19 cellular contexts compared by ENCODE assay signal in genomic region chr4:153780876-153781275, GRCh38. TPM values are rescaled to one million over a fixed set of nuclear protein-coding genes. Genes with fewer than 3 reads are reported as not detected.
DNase-seq lines count a peak whose midpoint lies in the region; ATAC-seq, FAIRE-seq and TF ChIP-seq lines count a peak whose summit lies in the region.
"Had no signal": no experiment of that assay in that cellular context is flagged by ENCODE, and none has a peak within 500 bp of the region (broad histone marks: within the 10 kb centered on the region; RNA-seq: fewer than 3 reads in every experiment).

No MANE protein-coding gene starts in this region.

- no peak overlapping the region for H3K27ac ChIP-seq in Karpas-422 (ENCODE audit: low read length)
- H3K27ac ChIP-seq: psoas muscle, SJCRH30 had no signal

- no peak for TF ChIP-seq POLR2A in GM12891 (IDR thresholded peaks at IDR 0.05; ENCODE audit: low read depth, low read length)

- no peak overlapping the region for H3K4me3 Mint-ChIP-seq in activated T-helper 17 cell treated with anti-CD3 and anti-CD28 coated beads, Interleukin-2, amount 50 U/mL, for 72 hours
- H3K4me3 Mint-ChIP-seq: activated CD8-positive, alpha-beta T cell treated with anti-CD3 and anti-CD28 coated beads, Interleukin-2, amount 10 ng/mL, durations not matched to agents 7 days and 5 days; naive B cell had no signal

- no peaks in the 10 kb centered on the region for H3K27me3 ChIP-seq in Karpas-422 (ENCODE audit: low read length)
- H3K27me3 ChIP-seq: SJCRH30 had no signal

- FAIRE-seq in GM12891 (lab: Jason Lieb, UNC): peak; percentile 62

- no peaks in the 10 kb centered on the region for H3K4me1 Mint-ChIP-seq in activated T-helper 17 cell treated with anti-CD3 and anti-CD28 coated beads, Interleukin-2, amount 50 U/mL, for 72 hours

- H4K20me1 ChIP-seq in Karpas-422 (ENCODE audit: insufficient read depth, low read depth, low read length): no peaks in the 10 kb centered on the region

- no peaks in the 10 kb centered on the region for H3K36me3 Mint-ChIP-seq in activated T-helper 17 cell treated with anti-CD3 and anti-CD28 coated beads, Interleukin-2, amount 50 U/mL, for 72 hours (ENCODE audit: low read depth)

- no peaks in the 10 kb centered on the region for H3K9me3 Mint-ChIP-seq in activated T-helper 17 cell treated with anti-CD3 and anti-CD28 coated beads, Interleukin-2, amount 50 U/mL, for 72 hours

- H3K4me1 ChIP-seq in Karpas-422 (ENCODE audit: low read length): no peaks in the 10 kb centered on the region
- H3K4me1 ChIP-seq: psoas muscle, SJCRH30 had no signal

- DNase-seq in GM12891 (ENCODE audit: insufficient read length, low spot score) (no peak), left colon (no peak), KBM-7 (no peak), Karpas-422 (no peak)
- DNase-seq: activated CD8-positive, alpha-beta T cell treated with anti-CD3 and anti-CD28 coated beads, Interleukin-2, amount 10 ng/mL, durations not matched to agents 7 days and 5 days; activated effector memory CD4-positive, alpha-beta T cell treated with Interleukin-2 at 50 U/mL for 16 hours; dermis blood vessel endothelial cell; hypothalamus; left ventricle myocardium superior; naive B cell; NCI-H187 treated with DMSO at 0.1 percent for 48 hours; NK-92 treated with Interleukin-12 subunit alpha and Interleukin-12 subunit beta, amount 100 ng/mL, for 24 hours; psoas muscle; SJCRH30 had no signal

- intact Hi-C loops in left colon (cut with DNase I, micrococcal nuclease): no loop called here

- ATAC-seq in GM19397 (IDR thresholded peaks at IDR 0.05; ENCODE audit: unreplicated experiment): peak; percentile 70
- peak; percentile 82 for ATAC-seq in HG02798 (IDR thresholded peaks at IDR 0.05; ENCODE audit: poor library complexity, unreplicated experiment)
- ATAC-seq in HG03460 (IDR thresholded peaks at IDR 0.05; ENCODE audit: unreplicated experiment): peak; percentile 87
- no peak for ATAC-seq in left colon
- ATAC-seq in activated T-helper 17 cell treated with anti-CD3 and anti-CD28 coated beads, Interleukin-2, amount 50 U/mL, for 72 hours (replicated peaks): no peak
- ATAC-seq: activated CD8-positive, alpha-beta T cell treated with anti-CD3 and anti-CD28 coated beads, Interleukin-2, amount 10 ng/mL, durations not matched to agents 7 days and 5 days; left ventricle myocardium superior; psoas muscle had no signal

- H3K27me3 Mint-ChIP-seq in activated T-helper 17 cell treated with anti-CD3 and anti-CD28 coated beads, Interleukin-2, amount 50 U/mL, for 72 hours: peaks cover 57% of the 10 kb centered on the region

- H2AFZ ChIP-seq in Karpas-422 (ENCODE audit: low read length): no peak overlapping the region

- no peak overlapping the region for H3K4me2 ChIP-seq in Karpas-422 (ENCODE audit: low read depth, low read length, poor library complexity, severe bottlenecking)

- H3K9ac ChIP-seq in Karpas-422 (ENCODE audit: low read length): no peak overlapping the region

- H3K36me3 ChIP-seq in Karpas-422 (ENCODE audit: insufficient read depth, low read length): no peaks in the 10 kb centered on the region
- H3K36me3 ChIP-seq: HAP-1, SJCRH30 had no signal

- H3K27ac Mint-ChIP-seq in activated T-helper 17 cell treated with anti-CD3 and anti-CD28 coated beads, Interleukin-2, amount 50 U/mL, for 72 hours: no peak overlapping the region
- H3K27ac Mint-ChIP-seq: activated CD8-positive, alpha-beta T cell treated with anti-CD3 and anti-CD28 coated beads, Interleukin-2, amount 10 ng/mL, durations not matched to agents 7 days and 5 days; naive B cell had no signal

- H3K9me3 ChIP-seq in Karpas-422 (ENCODE audit: low read length): no peaks in the 10 kb centered on the region
- H3K9me3 ChIP-seq: HAP-1, psoas muscle, SJCRH30 had no signal

- H3K9me2 ChIP-seq in Karpas-422 (replicated peaks; ENCODE audit: insufficient read depth, low read length): no peaks in the 10 kb centered on the region

- in situ Hi-C loops in KBM-7 (cut with MboI; ENCODE audit: low pct_unique_long_range_greater_than_20kb, low sequenced_read_pairs): no loop called here

- no peaks in the 10 kb centered on the region for H3K79me2 ChIP-seq in Karpas-422 (ENCODE audit: low read length)

- H3K4me3 ChIP-seq in Karpas-422 (ENCODE audit: low read length): no peak overlapping the region
- H3K4me3 ChIP-seq: HAP-1, psoas muscle, SJCRH30 had no signal

TF ChIP-seq in GM12891, 5 proteins besides CTCF, POLR2A, EP300 and RAD21:
- no peak for TF ChIP-seq POU2F2 (IDR thresholded peaks at IDR 0.05; ENCODE audit: low read depth, low read length)
- TF ChIP-seq POLR2AphosphoS5 (IDR thresholded peaks at IDR 0.05; ENCODE audit: low read depth, low read length): no peak
- TF ChIP-seq SPI1 (IDR thresholded peaks at IDR 0.05; ENCODE audit: low read depth, low read length): peak; percentile 67
- TF ChIP-seq TAF1 (IDR thresholded peaks at IDR 0.05; ENCODE audit: low read depth, low read length): no peak
- TF ChIP-seq PAX5 (IDR thresholded peaks at IDR 0.05; ENCODE audit: insufficient read depth, low read length, severe bottlenecking): no peak

RNA-seq across cellular contexts. Expression of gene SFRP2, which starts 8.0 kb away (rescaled TPM):
- polyA plus RNA-seq in GM12891 (2012; ENCODE audit: low read depth, missing spikeins): not detected
- total RNA-seq in left colon: 10 to 100 TPM in 1 of 2 donors, 1 to 10 TPM in 1; 7.8 to 49.3 TPM
- not detected in 2 replicates for total RNA-seq in Karpas-422 (2014; rRNA removed; shearing (Covaris generic); ENCODE audit: low replicate concordance)
- total RNA-seq in activated T-helper 17 cell treated with anti-CD3 and anti-CD28 coated beads, Interleukin-2, amount 50 U/mL, for 72 hours: not detected
- total RNA-seq: activated CD8-positive, alpha-beta T cell treated with anti-CD3 and anti-CD28 coated beads, Interleukin-2, amount 10 ng/mL, durations not matched to agents 7 days and 5 days; dermis blood vessel endothelial cell; SJCRH30 had no signal

RNA-seq across cellular contexts. Expression of gene RNF175, which starts 21.1 kb away (rescaled TPM):
- not detected for polyA plus RNA-seq in GM12891 (2012; ENCODE audit: low read depth, missing spikeins)
- not detected for total RNA-seq in left colon
- total RNA-seq in Karpas-422 (2014; rRNA removed; shearing (Covaris generic); ENCODE audit: low replicate concordance): 0.14 and 0.34 TPM in 2 replicates
- under 1 TPM in 1 of 2 donors, not detected in 1; 0.37 TPM for total RNA-seq in activated T-helper 17 cell treated with anti-CD3 and anti-CD28 coated beads, Interleukin-2, amount 50 U/mL, for 72 hours
- total RNA-seq: activated CD8-positive, alpha-beta T cell treated with anti-CD3 and anti-CD28 coated beads, Interleukin-2, amount 10 ng/mL, durations not matched to agents 7 days and 5 days; dermis blood vessel endothelial cell; psoas muscle; SJCRH30 had no signal

Comparison
In these comparisons a context has a peak if more than half of its experiments do, and no peak if none do; other contexts are left out.
1. ATAC-seq: peak in GM19397 (single experiment), HG02798 (single experiment) and HG03460 (single experiment); none in left colon (single experiment) and activated T-helper 17 cell treated with anti-CD3 and anti-CD28 coated beads, Interleukin-2, amount 50 U/mL, for 72 hours (single experiment).